Comparison of ENCODE assay signal across 15 cellular contexts in genomic region chr3:153734777-153735551, GRCh38.
DNase-seq lines count a peak whose midpoint lies in the region; ATAC-seq and TF ChIP-seq lines count a peak whose summit lies in the region.
"Had no signal": no experiment of that assay in that cellular context is flagged by ENCODE, and none has a peak within 500 bp of the region (broad histone marks: within the 10 kb centered on the region; RNA-seq: fewer than 3 reads in every experiment).

No MANE protein-coding gene starts in this region.

- peak overlapping the region; percentile 40 for H2AFZ ChIP-seq in neuronal stem cell (ENCODE audit: low read length)
- H2AFZ ChIP-seq: GM23338 had no signal

- DNase-seq in Calu3 (peak; percentile 52), RWPE1 (ENCODE audit: low spot score) (peak; percentile 32), fibroblast of gingiva (ENCODE audit: low read depth) (peak; percentile 48), neuronal stem cell (ENCODE audit: low spot score) (no peak), DMS153 treated with DMSO at 0.1 percent for 48 hours (lab: John Stamatoyannopoulos, UW; ENCODE audit: unreplicated experiment) (no peak), NOMO-1 treated with dmso at 0.1 percent for 144 hours (lab: John Stamatoyannopoulos, UW; ENCODE audit: unreplicated experiment) (no peak)
- DNase-seq in activated CD4-positive, alpha-beta T cell treated with anti-CD3 and anti-CD28 coated beads for 1 hour: no peak
- DNase-seq: cerebellar nuclear complex; immature natural killer cell; NK-92 treated with Interleukin-12 subunit alpha and Interleukin-12 subunit beta, amount 100 ng/mL, for 24 hours; psoas muscle; WERI-Rb-1 had no signal

- H3K4me1 ChIP-seq in neuronal stem cell (ENCODE audit: control insufficient read depth in 2 of 2, insufficient read depth in 1 of 2, low read depth in 1 of 2, low read length in 2 of 2): no peaks in the 10 kb centered on the region
- H3K4me1 ChIP-seq: psoas muscle had no signal

- H3K27me3 Mint-ChIP-seq in Calu3 (ENCODE audit: unreplicated experiment): no peaks in the 10 kb centered on the region

- H3K36me3 ChIP-seq in neuronal stem cell (replicated peaks in 1 of 2; ENCODE audit: control insufficient read depth in 2 of 2, insufficient read depth in 2 of 2, low read length in 2 of 2): no peaks in the 10 kb centered on the region
- H3K36me3 ChIP-seq: WERI-Rb-1 had no signal

- no peak overlapping the region for H3K27ac ChIP-seq in RWPE1
- no peak overlapping the region for H3K27ac ChIP-seq in neuronal stem cell (replicated peaks; ENCODE audit: low read length)
- H3K27ac ChIP-seq: psoas muscle, WERI-Rb-1 had no signal

- no peak for ATAC-seq in HG03025 (IDR thresholded peaks at IDR 0.05; ENCODE audit: low FRiP score, unreplicated experiment)
- ATAC-seq: activated naive CD4-positive, alpha-beta T cell treated with anti-CD3 and anti-CD28 coated beads, Interleukin-2, amount 50 U/mL, for 72 hours; GM23338; psoas muscle had no signal

- no peak overlapping the region for H2BK15ac ChIP-seq in neuronal stem cell (ENCODE audit: low read length)

- intact Hi-C loops in Calu3 (cut with micrococcal nuclease; ENCODE audit: unreplicated experiment): loop anchor here (10.0 kb wide), 1 partner anchor 1070 kb away; no protein-coding TSS in a partner anchor

- H2BK12ac ChIP-seq in neuronal stem cell (ENCODE audit: low read length): no peak overlapping the region

- BruUV-seq in Calu3 (replicated peaks; lab: Mats Ljungman, UMichigan): no TSS peak

- H4K8ac ChIP-seq in neuronal stem cell (ENCODE audit: low read depth, low read length): no peak overlapping the region

- no peaks in the 10 kb centered on the region for H3K79me1 ChIP-seq in neuronal stem cell (ENCODE audit: low read depth, low read length)

- H3K36me3 Mint-ChIP-seq in Calu3 (ENCODE audit: insufficient read depth, unreplicated experiment): no peaks in the 10 kb centered on the region

- H2BK5ac ChIP-seq in neuronal stem cell (ENCODE audit: low read length): no peak overlapping the region

- H3K4me2 ChIP-seq in neuronal stem cell (ENCODE audit: insufficient read depth, low read length, poor library complexity, severe bottlenecking): no peak overlapping the region
- H3K4me2 ChIP-seq: GM23338 had no signal

- WGBS in neuronal stem cell (ENCODE audit: extremely low coverage in 2 of 2, insufficient read length in 2 of 2, insufficient replicate concordance in 1 of 2), 2 donors: no CpG with 5 or more reads among the region's 1 CpG

- peaks cover 19% of the 10 kb centered on the region for H3K9me3 Mint-ChIP-seq in Calu3 (ENCODE audit: low read depth, unreplicated experiment)

- peaks cover 0 to 1% (median 0%) of the 10 kb centered on the region in 3 experiments for H3K27me3 ChIP-seq in neuronal stem cell (ENCODE audit: control insufficient read depth in 3 of 3, insufficient read depth in 3 of 3, low read depth in 1 of 3, low read length in 3 of 3)

- H3K4me1 Mint-ChIP-seq in Calu3 (ENCODE audit: low read depth, unreplicated experiment): peaks cover 29% of the 10 kb centered on the region
- H3K4me1 Mint-ChIP-seq: immature natural killer cell had no signal

- no peak overlapping the region for H3K14ac ChIP-seq in neuronal stem cell (ENCODE audit: low read length)

- H3K9me3 ChIP-seq in neuronal stem cell (replicated peaks in 1 of 2; ENCODE audit: control insufficient read depth in 2 of 2, insufficient read depth in 1 of 2, low read depth in 1 of 2, low read length in 2 of 2): peaks cover 0 to 3% of the 10 kb centered on the region in 2 donors
- H3K9me3 ChIP-seq: psoas muscle had no signal

- no peak overlapping the region for H2AK5ac ChIP-seq in neuronal stem cell (ENCODE audit: low read depth, low read length)

- TF ChIP-seq CTCF in Calu3 (IDR thresholded peaks at IDR 0.05; ENCODE audit: unreplicated experiment) (no peak), RWPE1 (conservative IDR thresholded peaks at IDR 0.05; ENCODE audit: low read depth) (no peak)

- no peak overlapping the region for H3K9ac ChIP-seq in neuronal stem cell (ENCODE audit: low read depth, low read length, poor library complexity)

- H3K4ac ChIP-seq in neuronal stem cell (ENCODE audit: low read length): no peak overlapping the region

- H3K4me3 ChIP-seq in neuronal stem cell (ENCODE audit: low read length in 2 of 2): no peak overlapping the region
- H3K4me3 ChIP-seq: GM23338, psoas muscle had no signal

- CTCF ChIA-PET in Calu3 (lab: Charles Lee) (interaction anchor here (0.5 to 1.6 kb wide), 4 partner anchors 16 to 135 kb away, joined by 3 to 8 read pairs (median 4); no protein-coding TSS in a partner anchor), RWPE1 (lab: Yijun Ruan, JAX) (interaction anchor here (0.6 kb wide), 1 partner anchor 56 kb away, joined by 4 read pairs; no protein-coding TSS in a partner anchor)

- no peak overlapping the region for H2BK120ac ChIP-seq in neuronal stem cell (ENCODE audit: low read depth, low read length)

- H4K91ac ChIP-seq in neuronal stem cell (ENCODE audit: low read depth, low read length, poor library complexity): no peak overlapping the region

- H3K27ac Mint-ChIP-seq in Calu3 (ENCODE audit: unreplicated experiment): peak overlapping the region; percentile 73
- H3K27ac Mint-ChIP-seq: activated naive CD4-positive, alpha-beta T cell treated with anti-CD3 and anti-CD28 coated beads, Interleukin-2, amount 50 U/mL, for 72 hours; GM23338; immature natural killer cell had no signal

- peak overlapping the region; percentile 8 for H3K4me3 Mint-ChIP-seq in Calu3 (ENCODE audit: low read depth, unreplicated experiment)
- H3K4me3 Mint-ChIP-seq: GM23338, immature natural killer cell had no signal

- H3K23ac ChIP-seq in neuronal stem cell (ENCODE audit: low read depth, low read length, poor library complexity): no peak overlapping the region

- POLR2A ChIA-PET in RWPE1 (lab: Yijun Ruan, JAX; ENCODE audit: low non-redundant PET): no interaction called here

- H3K18ac ChIP-seq in neuronal stem cell (ENCODE audit: low read length): no peak overlapping the region

Comparison
In these comparisons a context has a peak if more than half of its experiments do, and no peak if none do; other contexts are left out.
1. DNase-seq: peak in Calu3 (single experiment), RWPE1 (single experiment) and fibroblast of gingiva (single experiment); none in neuronal stem cell (single experiment), DMS153 treated with DMSO at 0.1 percent for 48 hours (single experiment), NOMO-1 treated with dmso at 0.1 percent for 144 hours (single experiment) and activated CD4-positive, alpha-beta T cell treated with anti-CD3 and anti-CD28 coated beads for 1 hour (single experiment).